Comparison of ENCODE assay signal across 26 cellular contexts in genomic region chr19:47002853-47003610, GRCh38. TPM values are rescaled to one million over a fixed set of nuclear protein-coding genes. Genes with fewer than 3 reads are reported as not detected.
DNase-seq lines count a peak whose midpoint lies in the region; ATAC-seq lines count a peak whose summit lies in the region.
"Had no signal": no experiment of that assay in that cellular context is flagged by ENCODE, and none has a peak within 500 bp of the region (broad histone marks: within the 10 kb centered on the region; RNA-seq: fewer than 3 reads in every experiment).

No MANE protein-coding gene starts in this region.

- DNase-seq in DMS53 (lab: John Stamatoyannopoulos, UW), result peak; percentile 44
- DNase-seq in DMS53 treated with DMSO at 0.1 percent for 48 hours (lab: John Stamatoyannopoulos, UW; ENCODE audit: unreplicated experiment), result no peak
- DNase-seq in right cardiac atrium, result peak in 2 of 3 donors; percentile 47 to 65
- no peak for DNase-seq in sciatic nerve (ENCODE audit: low spot score)
- no peak for DNase-seq in hypothalamus (lab: John Stamatoyannopoulos, UW)
- DNase-seq in activated gamma-delta T cell treated with Interleukin-2 at 50 U/mL for 16 hours, result no peak
- no peak for DNase-seq in T-helper 9 cell
- DNase-seq: 8988T; activated CD4-positive, alpha-beta T cell treated with anti-CD3 and anti-CD28 coated beads for 36 hours; activated CD8-positive, alpha-beta memory T cell treated with anti-CD3 and anti-CD28 coated beads for 24 hours; activated naive CD4-positive, alpha-beta T cell treated with anti-CD3 and anti-CD28 coated beads for 36 hours; activated T-cell treated with anti-CD3 and anti-CD28 coated beads, Interleukin-2, amount 50 U/mL, for 24 hours; amniotic stem cell; CD8-positive, alpha-beta T cell; Karpas-422; MV-4-11; NCI-H187; NCI-H2171 treated with DMSO at 0.1 percent for 48 hours; NCI-H524 treated with DMSO at 0.1 percent for 48 hours had no signal

- 92 to 93% methylated on average over 26 of the region's 26 CpGs for WGBS in ectodermal cell, 2 experiments
- 49% methylated on average over 26 of the region's 26 CpGs for WGBS in right cardiac atrium

- H3K27ac ChIP-seq in ectodermal cell (ENCODE audit: insufficient read depth, low read depth, low read length, poor library complexity, severe bottlenecking), result peak overlapping the region; percentile 26
- H3K27ac ChIP-seq in right cardiac atrium (ENCODE audit: low read length), result peak overlapping the region; percentile 2
- H3K27ac ChIP-seq: cardiac muscle cell, GM23248 had no signal

- no peak overlapping the region for H3K4me3 ChIP-seq in ectodermal cell (ENCODE audit: insufficient read depth, low read depth, low read length)
- H3K4me3 ChIP-seq in right cardiac atrium (ENCODE audit: low read length), result no peak overlapping the region
- H3K4me3 ChIP-seq: cardiac muscle cell, GM23248 had no signal

- intact Hi-C loops in right cardiac atrium (cut with DNase I), result no loop called here
- intact Hi-C loops in sciatic nerve (cut with DNase I), result no loop called here

- peak; percentile 38 to 56 for ATAC-seq in right cardiac atrium
- peak; percentile 2 for ATAC-seq in sciatic nerve
- ATAC-seq: activated CD4-positive, alpha-beta T cell treated with anti-CD3 and anti-CD28 coated beads for 36 hours; CD8-positive, alpha-beta T cell had no signal

- no peaks in the 10 kb centered on the region for H3K27me3 ChIP-seq in ectodermal cell (ENCODE audit: control insufficient read depth, insufficient read depth, low read length, poor library complexity, severe bottlenecking)
- no peaks in the 10 kb centered on the region for H3K27me3 ChIP-seq in right cardiac atrium (ENCODE audit: control insufficient read depth, insufficient read depth)
- H3K27me3 ChIP-seq: cardiac muscle cell had no signal

- peaks cover 19% of the 10 kb centered on the region for H3K36me3 ChIP-seq in ectodermal cell (ENCODE audit: control insufficient read depth, insufficient read depth, low read length)
- H3K36me3 ChIP-seq: cardiac muscle cell had no signal

- peaks cover 7% of the 10 kb centered on the region for H3K4me1 ChIP-seq in ectodermal cell (ENCODE audit: control insufficient read depth, insufficient read depth, low read length)
- peaks cover 8% of the 10 kb centered on the region for H3K4me1 ChIP-seq in right cardiac atrium (ENCODE audit: control insufficient read depth, insufficient read depth, low read length)

- no peaks in the 10 kb centered on the region for H3K9me3 ChIP-seq in ectodermal cell (ENCODE audit: control insufficient read depth, low read length)
- no peaks in the 10 kb centered on the region for H3K9me3 ChIP-seq in right cardiac atrium (ENCODE audit: control insufficient read depth, low read length)

RNA-seq across cellular contexts. Expression of gene NPAS1, which starts 16.6 kb away (rescaled TPM):
- 6.0 TPM for polyA plus RNA-seq in ectodermal cell (2013, experiment 1 of 4)
- polyA plus RNA-seq in ectodermal cell (2013, experiment 2 of 4), result 8.2 TPM
- 5.7 TPM for polyA plus RNA-seq in ectodermal cell (2013, experiment 3 of 4)
- 6.0 TPM for polyA plus RNA-seq in ectodermal cell (2013, experiment 4 of 4)
- total RNA-seq in right cardiac atrium, result under 1 TPM; 0.24 to 0.77 (median 0.39) TPM
- 0.91 TPM for polyA plus RNA-seq in right cardiac atrium
- total RNA-seq in sciatic nerve, result 0.89 TPM
- total RNA-seq: HT1080; natural killer cell treated with Interleukin-12 subunit alpha and Interleukin-12 subunit beta and Interleukin-15 and Interleukin-18, amount 100 ng/mL, for 72 hours; T-helper 1 cell treated with Interleukin-12 subunit alpha and Interleukin-12 subunit beta and Interleukin-4 antibody, amounts not matched to agents 30 ng/mL and 1 ng/mL, for 36 hours; ureter had no signal

RNA-seq across cellular contexts. Expression of gene TMEM160, which starts 45.4 kb away (rescaled TPM):
- 23.4 TPM for polyA plus RNA-seq in ectodermal cell (2013, experiment 1 of 4)
- 23.7 TPM for polyA plus RNA-seq in ectodermal cell (2013, experiment 2 of 4)
- polyA plus RNA-seq in ectodermal cell (2013, experiment 3 of 4), result 43.2 TPM
- 38.7 TPM for polyA plus RNA-seq in ectodermal cell (2013, experiment 4 of 4)
- total RNA-seq in right cardiac atrium (10 to 100 TPM; 33.9 to 40.9 (median 36.2) TPM), sciatic nerve (19.3 TPM)
- 16.2 TPM for polyA plus RNA-seq in right cardiac atrium

Comparison
In these comparisons a context has a peak if more than half of its experiments do, and no peak if none do; other contexts are left out.
1. DNase-seq: peak in DMS53 (single experiment) and right cardiac atrium (2 of 3); none in DMS53 treated with DMSO at 0.1 percent for 48 hours (single experiment), sciatic nerve (single experiment), hypothalamus (0 of 51), activated gamma-delta T cell treated with Interleukin-2 at 50 U/mL for 16 hours (single experiment) and T-helper 9 cell (single experiment).